ENCODE assay signal across 1 cellular context in genomic region chr7:128170461-128170860, GRCh38.
TF ChIP-seq lines count a peak whose summit lies in the region.

No MANE protein-coding gene starts in this region.

TF ChIP-seq in H1, 55 proteins besides CTCF, POLR2A, EP300 and RAD21 (continued from another document):
- TF ChIP-seq, protein P1, sequence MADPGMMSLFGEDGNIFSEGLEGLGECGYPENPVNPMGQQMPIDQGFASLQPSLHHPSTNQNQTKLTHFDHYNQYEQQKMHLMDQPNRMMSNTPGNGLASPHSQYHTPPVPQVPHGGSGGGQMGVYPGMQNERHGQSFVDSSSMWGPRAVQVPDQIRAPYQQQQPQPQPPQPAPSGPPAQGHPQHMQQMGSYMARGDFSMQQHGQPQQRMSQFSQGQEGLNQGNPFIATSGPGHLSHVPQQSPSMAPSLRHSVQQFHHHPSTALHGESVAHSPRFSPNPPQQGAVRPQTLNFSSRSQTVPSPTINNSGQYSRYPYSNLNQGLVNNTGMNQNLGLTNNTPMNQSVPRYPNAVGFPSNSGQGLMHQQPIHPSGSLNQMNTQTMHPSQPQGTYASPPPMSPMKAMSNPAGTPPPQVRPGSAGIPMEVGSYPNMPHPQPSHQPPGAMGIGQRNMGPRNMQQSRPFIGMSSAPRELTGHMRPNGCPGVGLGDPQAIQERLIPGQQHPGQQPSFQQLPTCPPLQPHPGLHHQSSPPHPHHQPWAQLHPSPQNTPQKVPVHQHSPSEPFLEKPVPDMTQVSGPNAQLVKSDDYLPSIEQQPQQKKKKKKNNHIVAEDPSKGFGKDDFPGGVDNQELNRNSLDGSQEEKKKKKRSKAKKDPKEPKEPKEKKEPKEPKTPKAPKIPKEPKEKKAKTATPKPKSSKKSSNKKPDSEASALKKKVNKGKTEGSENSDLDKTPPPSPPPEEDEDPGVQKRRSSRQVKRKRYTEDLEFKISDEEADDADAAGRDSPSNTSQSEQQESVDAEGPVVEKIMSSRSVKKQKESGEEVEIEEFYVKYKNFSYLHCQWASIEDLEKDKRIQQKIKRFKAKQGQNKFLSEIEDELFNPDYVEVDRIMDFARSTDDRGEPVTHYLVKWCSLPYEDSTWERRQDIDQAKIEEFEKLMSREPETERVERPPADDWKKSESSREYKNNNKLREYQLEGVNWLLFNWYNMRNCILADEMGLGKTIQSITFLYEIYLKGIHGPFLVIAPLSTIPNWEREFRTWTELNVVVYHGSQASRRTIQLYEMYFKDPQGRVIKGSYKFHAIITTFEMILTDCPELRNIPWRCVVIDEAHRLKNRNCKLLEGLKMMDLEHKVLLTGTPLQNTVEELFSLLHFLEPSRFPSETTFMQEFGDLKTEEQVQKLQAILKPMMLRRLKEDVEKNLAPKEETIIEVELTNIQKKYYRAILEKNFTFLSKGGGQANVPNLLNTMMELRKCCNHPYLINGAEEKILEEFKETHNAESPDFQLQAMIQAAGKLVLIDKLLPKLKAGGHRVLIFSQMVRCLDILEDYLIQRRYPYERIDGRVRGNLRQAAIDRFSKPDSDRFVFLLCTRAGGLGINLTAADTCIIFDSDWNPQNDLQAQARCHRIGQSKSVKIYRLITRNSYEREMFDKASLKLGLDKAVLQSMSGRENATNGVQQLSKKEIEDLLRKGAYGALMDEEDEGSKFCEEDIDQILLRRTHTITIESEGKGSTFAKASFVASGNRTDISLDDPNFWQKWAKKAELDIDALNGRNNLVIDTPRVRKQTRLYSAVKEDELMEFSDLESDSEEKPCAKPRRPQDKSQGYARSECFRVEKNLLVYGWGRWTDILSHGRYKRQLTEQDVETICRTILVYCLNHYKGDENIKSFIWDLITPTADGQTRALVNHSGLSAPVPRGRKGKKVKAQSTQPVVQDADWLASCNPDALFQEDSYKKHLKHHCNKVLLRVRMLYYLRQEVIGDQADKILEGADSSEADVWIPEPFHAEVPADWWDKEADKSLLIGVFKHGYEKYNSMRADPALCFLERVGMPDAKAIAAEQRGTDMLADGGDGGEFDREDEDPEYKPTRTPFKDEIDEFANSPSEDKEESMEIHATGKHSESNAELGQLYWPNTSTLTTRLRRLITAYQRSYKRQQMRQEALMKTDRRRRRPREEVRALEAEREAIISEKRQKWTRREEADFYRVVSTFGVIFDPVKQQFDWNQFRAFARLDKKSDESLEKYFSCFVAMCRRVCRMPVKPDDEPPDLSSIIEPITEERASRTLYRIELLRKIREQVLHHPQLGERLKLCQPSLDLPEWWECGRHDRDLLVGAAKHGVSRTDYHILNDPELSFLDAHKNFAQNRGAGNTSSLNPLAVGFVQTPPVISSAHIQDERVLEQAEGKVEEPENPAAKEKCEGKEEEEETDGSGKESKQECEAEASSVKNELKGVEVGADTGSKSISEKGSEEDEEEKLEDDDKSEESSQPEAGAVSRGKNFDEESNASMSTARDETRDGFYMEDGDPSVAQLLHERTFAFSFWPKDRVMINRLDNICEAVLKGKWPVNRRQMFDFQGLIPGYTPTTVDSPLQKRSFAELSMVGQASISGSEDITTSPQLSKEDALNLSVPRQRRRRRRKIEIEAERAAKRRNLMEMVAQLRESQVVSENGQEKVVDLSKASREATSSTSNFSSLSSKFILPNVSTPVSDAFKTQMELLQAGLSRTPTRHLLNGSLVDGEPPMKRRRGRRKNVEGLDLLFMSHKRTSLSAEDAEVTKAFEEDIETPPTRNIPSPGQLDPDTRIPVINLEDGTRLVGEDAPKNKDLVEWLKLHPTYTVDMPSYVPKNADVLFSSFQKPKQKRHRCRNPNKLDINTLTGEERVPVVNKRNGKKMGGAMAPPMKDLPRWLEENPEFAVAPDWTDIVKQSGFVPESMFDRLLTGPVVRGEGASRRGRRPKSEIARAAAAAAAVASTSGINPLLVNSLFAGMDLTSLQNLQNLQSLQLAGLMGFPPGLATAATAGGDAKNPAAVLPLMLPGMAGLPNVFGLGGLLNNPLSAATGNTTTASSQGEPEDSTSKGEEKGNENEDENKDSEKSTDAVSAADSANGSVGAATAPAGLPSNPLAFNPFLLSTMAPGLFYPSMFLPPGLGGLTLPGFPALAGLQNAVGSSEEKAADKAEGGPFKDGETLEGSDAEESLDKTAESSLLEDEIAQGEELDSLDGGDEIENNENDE (IDR thresholded peaks at IDR 0.05; ENCODE audit: insufficient replicate concordance, low read length) = no peak
- no peak for TF ChIP-seq GABPA (IDR thresholded peaks at IDR 0.05; ENCODE audit: borderline replicate concordance, insufficient read depth, low read length)
TF ChIP-seq in H1: peak in this region for 0.
